1 cellular context compared by ENCODE assay signal in the genomic region with DNA sequence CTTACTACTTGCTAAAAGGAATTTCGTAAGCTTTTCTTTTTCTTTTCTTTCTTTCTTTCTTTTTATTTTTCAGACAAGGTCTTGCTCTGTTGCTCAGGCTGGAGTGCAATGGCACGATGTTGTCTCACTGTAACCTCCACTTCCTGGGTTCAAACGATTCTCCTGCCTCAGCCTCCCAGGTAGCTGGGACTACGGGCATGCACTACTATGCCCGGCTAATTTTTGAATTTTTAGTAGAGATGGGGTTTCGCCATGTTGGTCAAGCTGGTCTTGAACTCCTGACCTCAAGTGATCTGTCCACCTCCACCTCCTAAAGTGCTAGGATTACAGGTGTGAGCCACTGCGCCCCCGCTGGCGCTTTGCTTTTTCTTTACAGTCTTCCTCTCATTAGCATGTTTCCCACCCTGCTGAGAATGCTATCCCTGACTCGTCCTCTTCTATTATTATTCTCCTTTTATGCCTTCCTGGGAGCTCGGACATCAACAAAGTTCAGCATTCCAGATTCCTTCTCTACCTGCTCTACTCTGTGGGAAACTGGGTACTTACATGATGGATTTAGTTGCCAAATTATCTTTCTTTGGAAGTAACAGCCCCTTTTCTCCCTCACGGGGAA.
A peak's percentile ranks its signal among the peaks of the same experiment; 100 is the strongest.
TF ChIP-seq lines count a peak whose summit lies in the region.

No MANE protein-coding gene starts in this region.

TF ChIP-seq in GM12878, 131 proteins besides CTCF, POLR2A, EP300 and RAD21:
- TF ChIP-seq, protein P1, sequence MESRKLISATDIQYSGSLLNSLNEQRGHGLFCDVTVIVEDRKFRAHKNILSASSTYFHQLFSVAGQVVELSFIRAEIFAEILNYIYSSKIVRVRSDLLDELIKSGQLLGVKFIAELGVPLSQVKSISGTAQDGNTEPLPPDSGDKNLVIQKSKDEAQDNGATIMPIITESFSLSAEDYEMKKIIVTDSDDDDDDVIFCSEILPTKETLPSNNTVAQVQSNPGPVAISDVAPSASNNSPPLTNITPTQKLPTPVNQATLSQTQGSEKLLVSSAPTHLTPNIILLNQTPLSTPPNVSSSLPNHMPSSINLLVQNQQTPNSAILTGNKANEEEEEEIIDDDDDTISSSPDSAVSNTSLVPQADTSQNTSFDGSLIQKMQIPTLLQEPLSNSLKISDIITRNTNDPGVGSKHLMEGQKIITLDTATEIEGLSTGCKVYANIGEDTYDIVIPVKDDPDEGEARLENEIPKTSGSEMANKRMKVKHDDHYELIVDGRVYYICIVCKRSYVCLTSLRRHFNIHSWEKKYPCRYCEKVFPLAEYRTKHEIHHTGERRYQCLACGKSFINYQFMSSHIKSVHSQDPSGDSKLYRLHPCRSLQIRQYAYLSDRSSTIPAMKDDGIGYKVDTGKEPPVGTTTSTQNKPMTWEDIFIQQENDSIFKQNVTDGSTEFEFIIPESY (IDR thresholded peaks at IDR 0.05), result peak; percentile 43; the same call in 1 of the 2 replicates
- TF ChIP-seq NFYA (IDR thresholded peaks at IDR 0.05; ENCODE audit: borderline replicate concordance, low read depth, low read length) (no peak), NRF1 (conservative IDR thresholded peaks at IDR 0.05; ENCODE audit: low read depth, low read length) (no peak), DPF2 (IDR thresholded peaks at IDR 0.05) (no peak)
